In genomic region chr9:36191696-36192095, GRCh38 we compare ENCODE assay signal across 8 cellular contexts. TPM values are rescaled to one million over a fixed set of nuclear protein-coding genes. Genes with fewer than 3 reads are reported as not detected.
A peak's percentile ranks its signal among the peaks of the same experiment; 100 is the strongest.
DNase-seq lines count a peak whose midpoint lies in the region; ATAC-seq, FAIRE-seq and TF ChIP-seq lines count a peak whose summit lies in the region.

No MANE protein-coding gene starts in this region.

- H3K27ac ChIP-seq in H1 (ENCODE audit: low read depth, low read length) (no peak overlapping the region), neutrophil (peak overlapping the region; percentile 95)

- H2BK15ac ChIP-seq in H1 (ENCODE audit: low read length), result no peak overlapping the region

- TF ChIP-seq POLR2A in H1 (IDR thresholded peaks at IDR 0.05; ENCODE audit: control extremely low read depth in 1 of 2, low read depth in 2 of 2, low read length in 2 of 2), result no peak

- no peak overlapping the region for H2AK5ac ChIP-seq in H1 (ENCODE audit: low read depth, low read length)

- H3K4me3 Mint-ChIP-seq in Calu3 (ENCODE audit: low read depth, unreplicated experiment), result peak overlapping the region; percentile 83

- H3K9me3 ChIP-seq in H1 (ENCODE audit: insufficient read depth in 2 of 2, low read depth in 1 of 2, low read length in 1 of 2) (no peaks in the 10 kb centered on the region), neutrophil (no peaks in the 10 kb centered on the region)

- no peak for TF ChIP-seq EP300 in H1 (IDR thresholded peaks at IDR 0.05; ENCODE audit: borderline replicate concordance in 1 of 2, low read depth in 2 of 2, low read length in 2 of 2)

- no peak for FAIRE-seq in H1 (lab: Jason Lieb, UNC)

- H4K5ac ChIP-seq in H1 (ENCODE audit: insufficient read length, low read depth, low read length), result no peak overlapping the region

- H3K18ac ChIP-seq in H1 (ENCODE audit: extremely low read depth, low read length), result no peak overlapping the region

- DNase-seq in Calu3 (no peak), NCI-H69 (lab: John Stamatoyannopoulos, UW) (peak; percentile 26), H1 (ENCODE audit: low read depth in 1 of 2, low spot score in 2 of 2) (no peak), left lobe of liver (ENCODE audit: low spot score) (no peak), iPS-NIHi7 (ENCODE audit: extremely low spot score) (no peak)

- H3K36me3 ChIP-seq in H1 (ENCODE audit: control insufficient read depth in 2 of 4, insufficient read depth in 4 of 4, low read length in 3 of 4), result peaks cover 0 to 5% (median 2%) of the 10 kb centered on the region in 4 experiments; a peak in 1 of 8 replicates
- H3K36me3 ChIP-seq in neutrophil, result no peaks in the 10 kb centered on the region

- no peaks in the 10 kb centered on the region for H3K27me3 Mint-ChIP-seq in Calu3 (ENCODE audit: unreplicated experiment)

- no peak for ATAC-seq in left lobe of liver
- ATAC-seq in GM21381 (IDR thresholded peaks at IDR 0.05; ENCODE audit: unreplicated experiment), result no peak
- no peak for ATAC-seq in GM21723 (IDR thresholded peaks at IDR 0.05; ENCODE audit: unreplicated experiment)

- H2BK12ac ChIP-seq in H1 (ENCODE audit: low read depth, low read length), result no peak overlapping the region

- H3K4me3 ChIP-seq in H1 (ENCODE audit: extremely low read depth in 1 of 4, insufficient read depth in 2 of 4, low read depth in 3 of 4, low read length in 4 of 4) (peak overlapping the region; percentile 86 to 98 (median 97)), neutrophil (ENCODE audit: low read depth in 1 of 2, low read length in 1 of 2) (peak overlapping the region; percentile 84 to 96)

- BruUV-seq in Calu3 (replicated peaks; lab: Mats Ljungman, UMichigan), result no TSS peak

- H3K56ac ChIP-seq in H1 (replicated peaks; ENCODE audit: insufficient read length, low read depth, low read length), result no peak overlapping the region

- H3K4me1 ChIP-seq in H1 (replicated peaks in 1 of 4; ENCODE audit: control insufficient read depth in 3 of 4, insufficient read depth in 4 of 4, low read length in 3 of 4), result peaks cover 6 to 12% (median 10%) of the 10 kb centered on the region in 4 experiments; a peak in 6 of 7 replicates
- H3K4me1 ChIP-seq in neutrophil (ENCODE audit: control insufficient read depth in 1 of 2, insufficient read depth in 1 of 2, low read depth in 1 of 2, low read length in 1 of 2), result peaks cover 32 to 33% of the 10 kb centered on the region in 2 experiments

- peaks cover 9% of the 10 kb centered on the region for H3K79me1 ChIP-seq in H1 (ENCODE audit: low read depth, low read length)

- no peak overlapping the region for H3K14ac ChIP-seq in H1 (ENCODE audit: insufficient read length)

- no peaks in the 10 kb centered on the region for H3K9me3 Mint-ChIP-seq in Calu3 (ENCODE audit: low read depth, unreplicated experiment)

- H4K91ac ChIP-seq in H1 (replicated peaks; ENCODE audit: insufficient read length, low read length), result no peak overlapping the region

- intact Hi-C loops in Calu3 (cut with micrococcal nuclease; ENCODE audit: unreplicated experiment), result no loop called here

- H2BK5ac ChIP-seq in H1 (ENCODE audit: low read depth, low read length), result no peak overlapping the region

- TF ChIP-seq RAD21 in H1 (IDR thresholded peaks at IDR 0.05 in 1 of 2, conservative IDR thresholded peaks at IDR 0.05 in 1 of 2; ENCODE audit: low read depth in 2 of 2, low read length in 2 of 2), result no peak

- WGBS in H1 (ENCODE audit: extremely low coverage in 1 of 2, insufficient coverage in 1 of 2, insufficient read length in 1 of 2, insufficient replicate concordance in 2 of 2, low coverage in 1 of 2, low lambda C conversion rate in 2 of 2, missing lambda C conversion rate in 1 of 2), 2 experiments, result 9% methylated on average over 7 of the region's 7 CpGs; no CpG with 5 or more reads in 1 of the 2 experiments

- TF ChIP-seq CTCF in Calu3 (IDR thresholded peaks at IDR 0.05; ENCODE audit: unreplicated experiment) (no peak), H1 (IDR thresholded peaks at IDR 0.05; ENCODE audit: control extremely low read depth in 1 of 3, insufficient read depth in 1 of 3, low read depth in 1 of 3, low read length in 3 of 3) (no peak), neutrophil (IDR thresholded peaks at IDR 0.05) (no peak)

- H4K8ac ChIP-seq in H1 (ENCODE audit: extremely low read depth, insufficient read depth, low read length), result no peak overlapping the region

- H3K79me2 ChIP-seq in H1 (ENCODE audit: control insufficient read depth in 1 of 2, insufficient read depth in 2 of 2, low read length in 2 of 2), result peaks cover 36 to 56% of the 10 kb centered on the region in 2 experiments

- CTCF ChIA-PET in Calu3 (lab: Charles Lee), result interaction anchor here (1.7 kb wide), 1 partner anchor 25 kb away, joined by 3 read pairs; no protein-coding TSS in a partner anchor
- CTCF ChIA-PET in H1 (lab: Charles Lee; ENCODE audit: partially characterized antibody), result interaction anchor here (0.6 to 5.5 kb wide), 7 partner anchors 13 to 289 kb away, joined by 3 to 38 read pairs (median 4); no protein-coding TSS in a partner anchor

- peaks cover 30% of the 10 kb centered on the region for H3K36me3 Mint-ChIP-seq in Calu3 (ENCODE audit: insufficient read depth, unreplicated experiment)

- no peak overlapping the region for H2AFZ ChIP-seq in H1 (ENCODE audit: low read length)

- H3K4ac ChIP-seq in H1 (replicated peaks; ENCODE audit: insufficient read length, low read depth, low read length), result no peak overlapping the region

- H3K27me3 ChIP-seq in H1 (replicated peaks in 1 of 4; ENCODE audit: control insufficient read depth in 3 of 4, extremely low read depth in 1 of 4, insufficient read depth in 3 of 4, low read length in 3 of 4) (no peaks in the 10 kb centered on the region), neutrophil (no peaks in the 10 kb centered on the region)

- H3K23me2 ChIP-seq in H1 (ENCODE audit: low read depth, low read length), result peaks cover 8% of the 10 kb centered on the region

- peaks cover 20% of the 10 kb centered on the region for H3K4me1 Mint-ChIP-seq in Calu3 (ENCODE audit: low read depth, unreplicated experiment)

- H3K27ac Mint-ChIP-seq in Calu3 (ENCODE audit: unreplicated experiment), result peak overlapping the region; percentile 92

- POLR2A ChIA-PET in H1 (lab: Charles Lee; ENCODE audit: partially characterized antibody), result interaction anchor here (0.6 to 3.4 kb wide), 15 partner anchors 11 to 1203 kb away, joined by 3 to 25 read pairs (median 6); partner anchors contain the start of gene GNE

- H3K23ac ChIP-seq in H1 (ENCODE audit: insufficient read length), result no peak overlapping the region

- H2BK120ac ChIP-seq in H1 (replicated peaks; ENCODE audit: low read depth, low read length), result no peak overlapping the region

- no peak overlapping the region for H2BK20ac ChIP-seq in H1 (ENCODE audit: low read length)

- peak overlapping the region; percentile 95 to 99 for H3K4me2 ChIP-seq in H1 (ENCODE audit: insufficient read depth in 1 of 2, low read depth in 2 of 2, low read length in 2 of 2)

- peak overlapping the region; percentile 83 to 94 (median 88) for H3K9ac ChIP-seq in H1 (replicated peaks in 1 of 4; ENCODE audit: extremely low read depth in 1 of 4, low read depth in 3 of 4, low read length in 3 of 4)

- peaks cover 17 to 19% of the 10 kb centered on the region in 2 experiments for H4K20me1 ChIP-seq in H1 (replicated peaks in 1 of 2; ENCODE audit: control insufficient read depth in 1 of 2, insufficient read depth in 2 of 2, low read length in 2 of 2)

TF ChIP-seq in H1, 55 proteins besides CTCF, POLR2A, EP300 and RAD21:
- TF ChIP-seq SAP30 (IDR thresholded peaks at IDR 0.05; ENCODE audit: insufficient read depth, insufficient replicate concordance, low read length), result peak; percentile 24
- no peak for TF ChIP-seq NANOG (IDR thresholded peaks at IDR 0.05; ENCODE audit: insufficient read depth, low read depth, low read length, poor library complexity, severe bottlenecking)

RNA-seq across cellular contexts. Expression of gene CLTA, which starts 1.0 kb away (rescaled TPM):
- total RNA-seq in Calu3 (2022) (85.5 and 87.3 TPM in 2 replicates), left lobe of liver (61.8 TPM)
- total RNA-seq in H1 (2021; fragmentation: NEBNext Ultra II Directional; extraction: Animal tissue kit (Norgen Biotek cat#: 25700)), result 236 and 239 TPM in 2 replicates
- polyA plus RNA-seq in H1 (2011; rRNA removed), result 137 and 146 TPM in 2 replicates
- polyA plus RNA-seq in H1 (2011; cell fraction: cytosol; rRNA removed), result 239 TPM
- polyA plus RNA-seq in H1 (2011; cell fraction: nucleus; rRNA removed), result 104 TPM
- 235 to 274 TPM (median 252 TPM) in 4 replicates for polyA plus RNA-seq in H1 (2012, experiment 1 of 2)
- 360 TPM for polyA plus RNA-seq in H1 (2012, experiment 2 of 2)
- 195 TPM for polyA plus RNA-seq in H1 (2013, experiment 1 of 2)
- 200 TPM for polyA plus RNA-seq in H1 (2013, experiment 2 of 2)
- polyA minus RNA-seq in H1 (2011; rRNA and poly(A)+ RNA removed), result 58.9 and 75.6 TPM in 2 replicates
- polyA minus RNA-seq in H1 (2011; cell fraction: cytosol; rRNA and poly(A)+ RNA removed), result 112 TPM
- 56.0 TPM for polyA minus RNA-seq in H1 (2011; cell fraction: nucleus; rRNA and poly(A)+ RNA removed)

RNA-seq across cellular contexts. Expression of gene CCIN, which starts 22.5 kb away (rescaled TPM):
- not detected in 2 replicates for total RNA-seq in Calu3 (2022)
- total RNA-seq in H1 (2021; fragmentation: NEBNext Ultra II Directional; extraction: Animal tissue kit (Norgen Biotek cat#: 25700)), result 0.19 and 0.27 TPM in 2 replicates
- polyA plus RNA-seq in H1 (2011; rRNA removed), result 0.20 and 0.21 TPM in 2 replicates
- 0.19 TPM for polyA plus RNA-seq in H1 (2011; cell fraction: cytosol; rRNA removed)
- 0.74 TPM for polyA plus RNA-seq in H1 (2011; cell fraction: nucleus; rRNA removed)
- polyA plus RNA-seq in H1 (2012, experiment 1 of 2), result 0.12 to 0.19 TPM (median 0.18 TPM) in 3 of 4 replicates, not detected in the other
- 0.08 TPM for polyA plus RNA-seq in H1 (2012, experiment 2 of 2)
- polyA plus RNA-seq in H1 (2013, experiment 1 of 2), result 0.06 TPM
- polyA plus RNA-seq in H1 (2013, experiment 2 of 2), result 0.07 TPM
- 1.1 and 1.8 TPM in 2 replicates for polyA minus RNA-seq in H1 (2011; rRNA and poly(A)+ RNA removed)
- not detected for polyA minus RNA-seq in H1 (2011; cell fraction: cytosol; rRNA and poly(A)+ RNA removed)
- 0.80 TPM for polyA minus RNA-seq in H1 (2011; cell fraction: nucleus; rRNA and poly(A)+ RNA removed)
- total RNA-seq in left lobe of liver, result not detected

RNA-seq across cellular contexts. Expression of gene GLIPR2, which starts 55.2 kb away (rescaled TPM):
- total RNA-seq in Calu3 (2022) (0.19 and 0.24 TPM in 2 replicates), left lobe of liver (1.5 TPM)
- 7.9 and 8.9 TPM in 2 replicates for total RNA-seq in H1 (2021; fragmentation: NEBNext Ultra II Directional; extraction: Animal tissue kit (Norgen Biotek cat#: 25700))
- polyA plus RNA-seq in H1 (2011; rRNA removed), result 10.2 and 12.0 TPM in 2 replicates
- polyA plus RNA-seq in H1 (2011; cell fraction: cytosol; rRNA removed), result 13.7 TPM
- 7.1 TPM for polyA plus RNA-seq in H1 (2011; cell fraction: nucleus; rRNA removed)
- polyA plus RNA-seq in H1 (2012, experiment 1 of 2), result 11.5 to 15.4 TPM (median 13.1 TPM) in 4 replicates
- 11.8 TPM for polyA plus RNA-seq in H1 (2012, experiment 2 of 2)
- 6.2 TPM for polyA plus RNA-seq in H1 (2013, experiment 1 of 2)
- 6.2 TPM for polyA plus RNA-seq in H1 (2013, experiment 2 of 2)
- 5.5 and 7.2 TPM in 2 replicates for polyA minus RNA-seq in H1 (2011; rRNA and poly(A)+ RNA removed)
- 4.7 TPM for polyA minus RNA-seq in H1 (2011; cell fraction: cytosol; rRNA and poly(A)+ RNA removed)
- polyA minus RNA-seq in H1 (2011; cell fraction: nucleus; rRNA and poly(A)+ RNA removed), result 3.7 TPM
